In the genomic region with DNA sequence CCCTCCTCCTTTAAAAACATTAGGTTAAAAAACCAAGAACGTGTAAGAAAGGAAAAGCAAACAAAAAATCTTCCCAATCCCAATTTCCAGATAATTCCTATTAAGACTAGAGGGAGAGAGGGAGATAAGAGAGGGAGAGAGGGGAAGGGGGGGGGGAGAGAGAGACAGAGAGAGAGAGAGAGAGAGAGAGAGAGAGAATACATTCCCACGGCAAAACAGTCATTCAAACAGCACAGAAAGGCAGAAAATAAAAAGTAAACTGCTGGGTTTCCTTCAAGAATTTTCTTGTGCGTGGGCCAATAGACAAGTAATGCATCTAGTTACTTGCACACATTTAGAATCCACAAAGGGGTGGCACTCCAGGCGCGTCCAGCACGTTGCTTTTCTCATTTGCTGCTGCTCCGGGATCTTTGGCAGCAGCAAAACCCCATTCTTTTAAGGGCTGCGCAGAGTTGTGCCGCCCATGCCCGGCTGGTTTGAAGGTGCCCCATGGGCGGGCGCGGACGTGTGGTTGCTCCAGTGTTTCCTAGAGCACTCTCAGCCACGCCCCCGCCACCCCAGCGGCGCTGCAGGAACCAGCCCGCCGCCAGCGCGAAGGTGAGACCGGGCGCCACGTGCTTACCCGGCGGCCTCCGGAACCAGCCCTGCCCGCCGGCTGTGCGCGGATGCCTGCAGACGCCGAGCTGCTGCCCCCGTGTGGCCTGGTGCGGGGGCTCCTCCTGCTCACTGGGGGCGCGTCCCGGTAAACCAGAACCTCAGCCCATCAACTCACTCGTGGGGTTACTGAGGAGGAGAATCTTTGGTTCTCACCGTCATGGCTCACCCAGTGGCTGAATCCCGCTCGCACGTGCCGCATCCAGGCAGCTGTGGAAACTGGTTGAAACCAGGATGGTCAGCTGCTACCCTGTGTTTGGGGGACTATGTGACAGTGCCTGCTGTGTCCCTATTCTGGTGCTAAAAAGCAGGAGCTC, we compare ENCODE assay signal across 1 cellular context.
TF ChIP-seq lines count a peak whose summit lies in the region.

No MANE protein-coding gene starts in this region.

TF ChIP-seq in HepG2, 621 proteins besides CTCF, POLR2A, EP300 and RAD21 (continued from another document and continues in another):
- TF ChIP-seq ZNF101 (CRISPR knock-in tag; IDR thresholded peaks at IDR 0.05; ENCODE audit: borderline replicate concordance, low read depth) = no peak
- TF ChIP-seq MXD4 (CRISPR knock-in tag; IDR thresholded peaks at IDR 0.05) = peak; percentile 99
- peak; percentile 95; the same call in 1 of the 2 replicates for TF ChIP-seq ZSCAN20 (CRISPR knock-in tag; IDR thresholded peaks at IDR 0.05; ENCODE audit: borderline replicate concordance)
- TF ChIP-seq ZNF446 (CRISPR knock-in tag; IDR thresholded peaks at IDR 0.05) = peak; percentile 99
- TF ChIP-seq HNRNPH1 (optimal IDR thresholded peaks at IDR 0.05; ENCODE audit: low read depth, low read length) = no peak
- TF ChIP-seq ZNF350 (CRISPR knock-in tag; IDR thresholded peaks at IDR 0.05; ENCODE audit: borderline replicate concordance, low read depth) = peak; percentile 78
- TF ChIP-seq EEA1 (CRISPR knock-in tag; IDR thresholded peaks at IDR 0.05; ENCODE audit: borderline replicate concordance) = peak; percentile 91
- no peak for TF ChIP-seq NFIC (IDR thresholded peaks at IDR 0.05; ENCODE audit: low read length)
- TF ChIP-seq MIER3 (CRISPR knock-in tag; IDR thresholded peaks at IDR 0.05; ENCODE audit: borderline replicate concordance) = peak; percentile 88; the same call in 1 of the 2 replicates
- TF ChIP-seq CBX1 (IDR thresholded peaks at IDR 0.05; ENCODE audit: low read depth) = peak; percentile 49
- TF ChIP-seq, protein P1, sequence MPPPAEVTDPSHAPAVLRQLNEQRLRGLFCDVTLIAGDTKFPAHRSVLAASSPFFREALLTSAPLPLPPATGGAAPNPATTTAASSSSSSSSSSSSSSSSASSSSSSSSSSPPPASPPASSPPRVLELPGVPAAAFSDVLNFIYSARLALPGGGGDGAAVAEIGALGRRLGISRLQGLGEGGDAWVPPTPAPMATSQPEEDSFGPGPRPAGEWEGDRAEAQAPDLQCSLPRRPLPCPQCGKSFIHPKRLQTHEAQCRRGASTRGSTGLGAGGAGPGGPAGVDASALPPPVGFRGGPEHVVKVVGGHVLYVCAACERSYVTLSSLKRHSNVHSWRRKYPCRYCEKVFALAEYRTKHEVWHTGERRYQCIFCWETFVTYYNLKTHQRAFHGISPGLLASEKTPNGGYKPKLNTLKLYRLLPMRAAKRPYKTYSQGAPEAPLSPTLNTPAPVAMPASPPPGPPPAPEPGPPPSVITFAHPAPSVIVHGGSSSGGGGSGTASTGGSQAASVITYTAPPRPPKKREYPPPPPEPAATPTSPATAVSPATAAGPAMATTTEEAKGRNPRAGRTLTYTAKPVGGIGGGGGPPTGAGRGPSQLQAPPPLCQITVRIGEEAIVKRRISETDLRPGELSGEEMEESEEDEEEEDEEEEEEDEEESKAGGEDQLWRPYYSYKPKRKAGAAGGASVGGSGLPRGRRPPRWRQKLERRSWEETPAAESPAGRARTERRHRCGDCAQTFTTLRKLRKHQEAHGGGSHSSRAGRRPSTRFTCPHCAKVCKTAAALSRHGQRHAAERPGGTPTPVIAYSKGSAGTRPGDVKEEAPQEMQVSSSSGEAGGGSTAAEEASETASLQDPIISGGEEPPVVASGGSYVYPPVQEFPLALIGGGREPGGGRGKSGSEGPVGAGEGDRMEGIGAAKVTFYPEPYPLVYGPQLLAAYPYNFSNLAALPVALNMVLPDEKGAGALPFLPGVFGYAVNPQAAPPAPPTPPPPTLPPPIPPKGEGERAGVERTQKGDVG (CRISPR knock-in tag; IDR thresholded peaks at IDR 0.05; ENCODE audit: borderline replicate concordance) = peak; percentile 84; the same call in 1 of the 2 replicates
- 0 out of 2 replicates have a peak, but pooled peaks have one; percentile 64 for TF ChIP-seq ZBTB7A (CRISPR knock-in tag; IDR thresholded peaks at IDR 0.05)
- peak; percentile 95 for TF ChIP-seq KLF12 (CRISPR knock-in tag; IDR thresholded peaks at IDR 0.05; ENCODE audit: borderline replicate concordance)
- no peak for TF ChIP-seq EHMT2 (IDR thresholded peaks at IDR 0.05; ENCODE audit: borderline replicate concordance, low read depth, low read length)
- peak; percentile 93; the same call in 1 of the 2 replicates for TF ChIP-seq TOE1 (CRISPR knock-in tag; IDR thresholded peaks at IDR 0.05)
- peak; percentile 90 for TF ChIP-seq HOXA9 (CRISPR knock-in tag; IDR thresholded peaks at IDR 0.05; ENCODE audit: borderline replicate concordance)
- peak; percentile 93 for TF ChIP-seq BCL6 (CRISPR knock-in tag; IDR thresholded peaks at IDR 0.05)
- TF ChIP-seq ZNF205 (CRISPR knock-in tag; IDR thresholded peaks at IDR 0.05) = peak; percentile 93
- peak; percentile 87; the same call in 1 of the 2 replicates for TF ChIP-seq NR1H2 (CRISPR knock-in tag; IDR thresholded peaks at IDR 0.05; ENCODE audit: borderline replicate concordance, low read depth)
- TF ChIP-seq JUNB (CRISPR knock-in tag; IDR thresholded peaks at IDR 0.05; ENCODE audit: borderline replicate concordance) = peak; percentile 81; the same call in 1 of the 2 replicates
- peak; percentile 93 for TF ChIP-seq ZNF343 (CRISPR knock-in tag; IDR thresholded peaks at IDR 0.05)
- peak; percentile 90 for TF ChIP-seq ZNF768 (CRISPR knock-in tag; IDR thresholded peaks at IDR 0.05)
- peak; percentile 92 for TF ChIP-seq MAF1 (CRISPR knock-in tag; IDR thresholded peaks at IDR 0.05; ENCODE audit: borderline replicate concordance)
- peak; percentile 59; the same call in 1 of the 2 replicates for TF ChIP-seq NCOA2 (CRISPR knock-in tag; IDR thresholded peaks at IDR 0.05)
- TF ChIP-seq, protein P2, sequence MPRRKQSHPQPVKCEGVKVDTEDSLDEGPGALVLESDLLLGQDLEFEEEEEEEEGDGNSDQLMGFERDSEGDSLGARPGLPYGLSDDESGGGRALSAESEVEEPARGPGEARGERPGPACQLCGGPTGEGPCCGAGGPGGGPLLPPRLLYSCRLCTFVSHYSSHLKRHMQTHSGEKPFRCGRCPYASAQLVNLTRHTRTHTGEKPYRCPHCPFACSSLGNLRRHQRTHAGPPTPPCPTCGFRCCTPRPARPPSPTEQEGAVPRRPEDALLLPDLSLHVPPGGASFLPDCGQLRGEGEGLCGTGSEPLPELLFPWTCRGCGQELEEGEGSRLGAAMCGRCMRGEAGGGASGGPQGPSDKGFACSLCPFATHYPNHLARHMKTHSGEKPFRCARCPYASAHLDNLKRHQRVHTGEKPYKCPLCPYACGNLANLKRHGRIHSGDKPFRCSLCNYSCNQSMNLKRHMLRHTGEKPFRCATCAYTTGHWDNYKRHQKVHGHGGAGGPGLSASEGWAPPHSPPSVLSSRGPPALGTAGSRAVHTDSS (CRISPR knock-in tag; conservative IDR thresholded peaks at IDR 0.05) = no peak
- TF ChIP-seq ZNF772 (CRISPR knock-in tag; IDR thresholded peaks at IDR 0.05) = peak; percentile 99
- TF ChIP-seq, protein P3, sequence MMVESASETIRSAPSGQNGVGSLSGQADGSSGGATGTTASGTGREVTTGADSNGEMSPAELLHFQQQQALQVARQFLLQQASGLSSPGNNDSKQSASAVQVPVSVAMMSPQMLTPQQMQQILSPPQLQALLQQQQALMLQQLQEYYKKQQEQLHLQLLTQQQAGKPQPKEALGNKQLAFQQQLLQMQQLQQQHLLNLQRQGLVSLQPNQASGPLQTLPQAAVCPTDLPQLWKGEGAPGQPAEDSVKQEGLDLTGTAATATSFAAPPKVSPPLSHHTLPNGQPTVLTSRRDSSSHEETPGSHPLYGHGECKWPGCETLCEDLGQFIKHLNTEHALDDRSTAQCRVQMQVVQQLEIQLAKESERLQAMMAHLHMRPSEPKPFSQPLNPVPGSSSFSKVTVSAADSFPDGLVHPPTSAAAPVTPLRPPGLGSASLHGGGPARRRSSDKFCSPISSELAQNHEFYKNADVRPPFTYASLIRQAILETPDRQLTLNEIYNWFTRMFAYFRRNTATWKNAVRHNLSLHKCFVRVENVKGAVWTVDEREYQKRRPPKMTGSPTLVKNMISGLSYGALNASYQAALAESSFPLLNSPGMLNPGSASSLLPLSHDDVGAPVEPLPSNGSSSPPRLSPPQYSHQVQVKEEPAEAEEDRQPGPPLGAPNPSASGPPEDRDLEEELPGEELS (CRISPR knock-in tag; IDR thresholded peaks at IDR 0.05) = peak; percentile 82
- peak; percentile 11; the same call in 1 of the 2 replicates for TF ChIP-seq HNF4G (IDR thresholded peaks at IDR 0.05; ENCODE audit: borderline replicate concordance, low read depth, low read length)
- peak; percentile 74; the same call in 1 of the 2 replicates for TF ChIP-seq HNF4G (CRISPR knock-in tag; IDR thresholded peaks at IDR 0.05; ENCODE audit: borderline replicate concordance, low read depth)
- peak; percentile 74 for TF ChIP-seq BRD4 (CRISPR knock-in tag; IDR thresholded peaks at IDR 0.05)
- TF ChIP-seq ZNF30 (CRISPR knock-in tag; IDR thresholded peaks at IDR 0.05) = no peak
- TF ChIP-seq MEIS1 (CRISPR knock-in tag; IDR thresholded peaks at IDR 0.05; ENCODE audit: borderline replicate concordance) = no peak
- TF ChIP-seq, protein P4, sequence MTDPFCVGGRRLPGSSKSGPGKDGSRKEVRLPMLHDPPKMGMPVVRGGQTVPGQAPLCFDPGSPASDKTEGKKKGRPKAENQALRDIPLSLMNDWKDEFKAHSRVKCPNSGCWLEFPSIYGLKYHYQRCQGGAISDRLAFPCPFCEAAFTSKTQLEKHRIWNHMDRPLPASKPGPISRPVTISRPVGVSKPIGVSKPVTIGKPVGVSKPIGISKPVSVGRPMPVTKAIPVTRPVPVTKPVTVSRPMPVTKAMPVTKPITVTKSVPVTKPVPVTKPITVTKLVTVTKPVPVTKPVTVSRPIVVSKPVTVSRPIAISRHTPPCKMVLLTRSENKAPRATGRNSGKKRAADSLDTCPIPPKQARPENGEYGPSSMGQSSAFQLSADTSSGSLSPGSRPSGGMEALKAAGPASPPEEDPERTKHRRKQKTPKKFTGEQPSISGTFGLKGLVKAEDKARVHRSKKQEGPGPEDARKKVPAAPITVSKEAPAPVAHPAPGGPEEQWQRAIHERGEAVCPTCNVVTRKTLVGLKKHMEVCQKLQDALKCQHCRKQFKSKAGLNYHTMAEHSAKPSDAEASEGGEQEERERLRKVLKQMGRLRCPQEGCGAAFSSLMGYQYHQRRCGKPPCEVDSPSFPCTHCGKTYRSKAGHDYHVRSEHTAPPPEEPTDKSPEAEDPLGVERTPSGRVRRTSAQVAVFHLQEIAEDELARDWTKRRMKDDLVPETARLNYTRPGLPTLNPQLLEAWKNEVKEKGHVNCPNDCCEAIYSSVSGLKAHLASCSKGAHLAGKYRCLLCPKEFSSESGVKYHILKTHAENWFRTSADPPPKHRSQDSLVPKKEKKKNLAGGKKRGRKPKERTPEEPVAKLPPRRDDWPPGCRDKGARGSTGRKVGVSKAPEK (CRISPR knock-in tag; IDR thresholded peaks at IDR 0.05; ENCODE audit: borderline replicate concordance) = no peak
- TF ChIP-seq MYNN (CRISPR knock-in tag; IDR thresholded peaks at IDR 0.05; ENCODE audit: low read depth) = 0 out of 2 replicates have a peak, but pooled peaks have one; percentile 86
- no peak for TF ChIP-seq AGO1 (IDR thresholded peaks at IDR 0.05; ENCODE audit: low read depth, low read length, poor library complexity, severe bottlenecking)
- peak; percentile 96 for TF ChIP-seq ZNF776 (CRISPR knock-in tag; IDR thresholded peaks at IDR 0.05)
- TF ChIP-seq FOXK2 (IDR thresholded peaks at IDR 0.05) = no peak
- TF ChIP-seq ZNF615 (CRISPR knock-in tag; IDR thresholded peaks at IDR 0.05; ENCODE audit: borderline replicate concordance) = peak; percentile 96
- TF ChIP-seq ZBTB7B (CRISPR knock-in tag; IDR thresholded peaks at IDR 0.05) = peak; percentile 86
- no peak for TF ChIP-seq ZNF569 (CRISPR knock-in tag; IDR thresholded peaks at IDR 0.05; ENCODE audit: borderline replicate concordance)
- peak; percentile 89; the same call in 1 of the 2 replicates for TF ChIP-seq YEATS4 (CRISPR knock-in tag; IDR thresholded peaks at IDR 0.05; ENCODE audit: borderline replicate concordance)
- TF ChIP-seq, protein P5, sequence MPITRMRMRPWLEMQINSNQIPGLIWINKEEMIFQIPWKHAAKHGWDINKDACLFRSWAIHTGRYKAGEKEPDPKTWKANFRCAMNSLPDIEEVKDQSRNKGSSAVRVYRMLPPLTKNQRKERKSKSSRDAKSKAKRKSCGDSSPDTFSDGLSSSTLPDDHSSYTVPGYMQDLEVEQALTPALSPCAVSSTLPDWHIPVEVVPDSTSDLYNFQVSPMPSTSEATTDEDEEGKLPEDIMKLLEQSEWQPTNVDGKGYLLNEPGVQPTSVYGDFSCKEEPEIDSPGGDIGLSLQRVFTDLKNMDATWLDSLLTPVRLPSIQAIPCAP (CRISPR knock-in tag; IDR thresholded peaks at IDR 0.05; ENCODE audit: low read depth) = 0 out of 2 replicates have a peak, but pooled peaks have one; percentile 41
- peak; percentile 83 for TF ChIP-seq ZNF143 (CRISPR knock-in tag; IDR thresholded peaks at IDR 0.05)
- peak; percentile 79; the same call in 1 of the 2 replicates for TF ChIP-seq ZNF672 (CRISPR knock-in tag; IDR thresholded peaks at IDR 0.05)
- TF ChIP-seq, protein P6, sequence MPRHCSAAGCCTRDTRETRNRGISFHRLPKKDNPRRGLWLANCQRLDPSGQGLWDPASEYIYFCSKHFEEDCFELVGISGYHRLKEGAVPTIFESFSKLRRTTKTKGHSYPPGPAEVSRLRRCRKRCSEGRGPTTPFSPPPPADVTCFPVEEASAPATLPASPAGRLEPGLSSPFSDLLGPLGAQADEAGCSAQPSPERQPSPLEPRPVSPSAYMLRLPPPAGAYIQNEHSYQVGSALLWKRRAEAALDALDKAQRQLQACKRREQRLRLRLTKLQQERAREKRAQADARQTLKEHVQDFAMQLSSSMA (CRISPR knock-in tag; IDR thresholded peaks at IDR 0.05) = 0 out of 2 replicates have a peak, but pooled peaks have one; percentile 75
- peak; percentile 79 for TF ChIP-seq ZNF777 (CRISPR knock-in tag; IDR thresholded peaks at IDR 0.05)
- peak; percentile 96 for TF ChIP-seq ZNF160 (CRISPR knock-in tag; IDR thresholded peaks at IDR 0.05)
- TF ChIP-seq ARNTL (CRISPR knock-in tag; IDR thresholded peaks at IDR 0.05) = peak; percentile 94
- TF ChIP-seq GPN1 (CRISPR knock-in tag; IDR thresholded peaks at IDR 0.05; ENCODE audit: borderline replicate concordance) = 0 out of 2 replicates have a peak, but pooled peaks have one; percentile 79
- peak; percentile 99 for TF ChIP-seq FOXC1 (CRISPR knock-in tag; IDR thresholded peaks at IDR 0.05; ENCODE audit: borderline replicate concordance)
- peak; percentile 98 for TF ChIP-seq ZNF607 (CRISPR knock-in tag; IDR thresholded peaks at IDR 0.05; ENCODE audit: borderline replicate concordance)
- peak; percentile 98 for TF ChIP-seq ZNF232 (CRISPR knock-in tag; IDR thresholded peaks at IDR 0.05; ENCODE audit: borderline replicate concordance)
- TF ChIP-seq CEBPG (CRISPR knock-in tag; IDR thresholded peaks at IDR 0.05) = peak; percentile 36
- TF ChIP-seq ZNF674 (CRISPR knock-in tag; IDR thresholded peaks at IDR 0.05; ENCODE audit: low read depth) = peak; percentile 91; the same call in 1 of the 2 replicates
- peak; percentile 76 for TF ChIP-seq BHLHE40 (IDR thresholded peaks at IDR 0.05; ENCODE audit: low read length)
- TF ChIP-seq HDAC1 (CRISPR knock-in tag; IDR thresholded peaks at IDR 0.05) = peak; percentile 94
- TF ChIP-seq HCFC1 (IDR thresholded peaks at IDR 0.05; ENCODE audit: low read depth, low read length) = no peak
- no peak for TF ChIP-seq RORA (CRISPR knock-in tag; IDR thresholded peaks at IDR 0.05)
- TF ChIP-seq MAZ (IDR thresholded peaks at IDR 0.05; ENCODE audit: borderline replicate concordance, low read depth, low read length) = peak; percentile 64; the same call in 1 of the 2 replicates
- TF ChIP-seq MAZ (CRISPR knock-in tag; IDR thresholded peaks at IDR 0.05; ENCODE audit: low read depth) = peak; percentile 99
- TF ChIP-seq ATF7 (IDR thresholded peaks at IDR 0.05) = no peak
- peak; percentile 49; the same call in 1 of the 2 replicates for TF ChIP-seq ATF7 (CRISPR knock-in tag; IDR thresholded peaks at IDR 0.05)
- TF ChIP-seq STAG1 (CRISPR knock-in tag; IDR thresholded peaks at IDR 0.05) = peak; percentile 91
